Comparison of ENCODE assay signal across 1 cellular context in the genomic region with DNA sequence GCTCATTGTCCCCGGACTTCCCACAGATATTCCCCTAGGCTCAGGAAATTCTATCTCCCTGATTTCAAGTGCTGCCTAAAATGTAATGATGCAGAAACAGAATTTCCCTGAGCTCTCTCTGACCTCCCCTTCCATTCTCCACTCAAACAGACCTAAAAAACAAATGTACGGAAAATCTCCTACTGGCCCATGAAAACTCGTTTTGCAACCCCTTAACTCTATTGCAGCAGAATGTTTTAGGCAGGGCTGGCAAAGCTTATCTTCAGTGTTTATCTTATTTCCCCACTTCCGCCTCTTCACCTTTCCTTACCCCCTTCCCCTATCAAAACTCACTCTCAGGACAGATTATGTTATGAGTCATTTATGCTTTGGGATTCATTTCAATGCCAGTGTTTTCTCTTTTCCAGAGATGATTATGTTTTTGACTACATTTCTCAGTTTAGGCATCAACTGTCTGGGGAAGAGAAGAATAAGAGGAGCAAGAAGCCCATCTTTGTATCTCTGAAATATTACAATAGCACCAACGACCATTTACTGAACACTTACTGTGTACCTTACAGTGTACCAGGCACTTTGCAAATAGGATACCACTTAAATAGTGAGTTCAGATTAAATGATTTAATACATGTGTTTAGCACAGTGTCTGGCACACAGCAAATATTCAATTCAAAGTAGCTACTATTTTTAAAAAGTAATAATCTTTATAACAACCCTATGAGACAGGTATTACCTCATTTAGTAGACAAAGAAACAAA.
TF ChIP-seq lines count a peak whose summit lies in the region.

No MANE protein-coding gene starts in this region.

TF ChIP-seq in K562, 482 proteins besides CTCF, POLR2A, EP300 and RAD21 (continues in another document):
- TF ChIP-seq, protein P1, sequence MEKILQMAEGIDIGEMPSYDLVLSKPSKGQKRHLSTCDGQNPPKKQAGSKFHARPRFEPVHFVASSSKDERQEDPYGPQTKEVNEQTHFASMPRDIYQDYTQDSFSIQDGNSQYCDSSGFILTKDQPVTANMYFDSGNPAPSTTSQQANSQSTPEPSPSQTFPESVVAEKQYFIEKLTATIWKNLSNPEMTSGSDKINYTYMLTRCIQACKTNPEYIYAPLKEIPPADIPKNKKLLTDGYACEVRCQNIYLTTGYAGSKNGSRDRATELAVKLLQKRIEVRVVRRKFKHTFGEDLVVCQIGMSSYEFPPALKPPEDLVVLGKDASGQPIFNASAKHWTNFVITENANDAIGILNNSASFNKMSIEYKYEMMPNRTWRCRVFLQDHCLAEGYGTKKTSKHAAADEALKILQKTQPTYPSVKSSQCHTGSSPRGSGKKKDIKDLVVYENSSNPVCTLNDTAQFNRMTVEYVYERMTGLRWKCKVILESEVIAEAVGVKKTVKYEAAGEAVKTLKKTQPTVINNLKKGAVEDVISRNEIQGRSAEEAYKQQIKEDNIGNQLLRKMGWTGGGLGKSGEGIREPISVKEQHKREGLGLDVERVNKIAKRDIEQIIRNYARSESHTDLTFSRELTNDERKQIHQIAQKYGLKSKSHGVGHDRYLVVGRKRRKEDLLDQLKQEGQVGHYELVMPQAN (IDR thresholded peaks at IDR 0.05; ENCODE audit: borderline replicate concordance): no peak
- TF ChIP-seq CEBPG (CRISPR knock-in tag; IDR thresholded peaks at IDR 0.05): peak; percentile 85
- peak; percentile 81 to 83 for TF ChIP-seq CEBPG (tag; conservative IDR thresholded peaks at IDR 0.05 in 1 of 2, IDR thresholded peaks at IDR 0.05 in 1 of 2)
- TF ChIP-seq ZC3H4 (CRISPR knock-in tag; IDR thresholded peaks at IDR 0.05; ENCODE audit: borderline replicate concordance): no peak
- TF ChIP-seq, protein P2, sequence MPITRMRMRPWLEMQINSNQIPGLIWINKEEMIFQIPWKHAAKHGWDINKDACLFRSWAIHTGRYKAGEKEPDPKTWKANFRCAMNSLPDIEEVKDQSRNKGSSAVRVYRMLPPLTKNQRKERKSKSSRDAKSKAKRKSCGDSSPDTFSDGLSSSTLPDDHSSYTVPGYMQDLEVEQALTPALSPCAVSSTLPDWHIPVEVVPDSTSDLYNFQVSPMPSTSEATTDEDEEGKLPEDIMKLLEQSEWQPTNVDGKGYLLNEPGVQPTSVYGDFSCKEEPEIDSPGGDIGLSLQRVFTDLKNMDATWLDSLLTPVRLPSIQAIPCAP (CRISPR knock-in tag; IDR thresholded peaks at IDR 0.05; ENCODE audit: borderline replicate concordance): no peak
- no peak for TF ChIP-seq SRSF3 (IDR thresholded peaks at IDR 0.05; ENCODE audit: insufficient read depth, low read length)
- no peak for TF ChIP-seq PHF20 (IDR thresholded peaks at IDR 0.05; ENCODE audit: partially characterized antibody)
- TF ChIP-seq, protein P3, sequence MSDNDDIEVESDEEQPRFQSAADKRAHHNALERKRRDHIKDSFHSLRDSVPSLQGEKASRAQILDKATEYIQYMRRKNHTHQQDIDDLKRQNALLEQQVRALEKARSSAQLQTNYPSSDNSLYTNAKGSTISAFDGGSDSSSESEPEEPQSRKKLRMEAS (CRISPR knock-in tag; IDR thresholded peaks at IDR 0.05): no peak
- TF ChIP-seq ZNF561 (CRISPR knock-in tag; conservative IDR thresholded peaks at IDR 0.05): no peak
- no peak for TF ChIP-seq ZNF699 (CRISPR knock-in tag; IDR thresholded peaks at IDR 0.05; ENCODE audit: insufficient replicate concordance)
- TF ChIP-seq ZNF551 (CRISPR knock-in tag; IDR thresholded peaks at IDR 0.05): no peak
- peak in 1 of 2 experiments; percentile 29; a peak in 1 of 4 replicates for TF ChIP-seq KDM1A (IDR thresholded peaks at IDR 0.05)
- no peak for TF ChIP-seq GATAD2B (IDR thresholded peaks at IDR 0.05; ENCODE audit: borderline replicate concordance)
- TF ChIP-seq, protein P4, sequence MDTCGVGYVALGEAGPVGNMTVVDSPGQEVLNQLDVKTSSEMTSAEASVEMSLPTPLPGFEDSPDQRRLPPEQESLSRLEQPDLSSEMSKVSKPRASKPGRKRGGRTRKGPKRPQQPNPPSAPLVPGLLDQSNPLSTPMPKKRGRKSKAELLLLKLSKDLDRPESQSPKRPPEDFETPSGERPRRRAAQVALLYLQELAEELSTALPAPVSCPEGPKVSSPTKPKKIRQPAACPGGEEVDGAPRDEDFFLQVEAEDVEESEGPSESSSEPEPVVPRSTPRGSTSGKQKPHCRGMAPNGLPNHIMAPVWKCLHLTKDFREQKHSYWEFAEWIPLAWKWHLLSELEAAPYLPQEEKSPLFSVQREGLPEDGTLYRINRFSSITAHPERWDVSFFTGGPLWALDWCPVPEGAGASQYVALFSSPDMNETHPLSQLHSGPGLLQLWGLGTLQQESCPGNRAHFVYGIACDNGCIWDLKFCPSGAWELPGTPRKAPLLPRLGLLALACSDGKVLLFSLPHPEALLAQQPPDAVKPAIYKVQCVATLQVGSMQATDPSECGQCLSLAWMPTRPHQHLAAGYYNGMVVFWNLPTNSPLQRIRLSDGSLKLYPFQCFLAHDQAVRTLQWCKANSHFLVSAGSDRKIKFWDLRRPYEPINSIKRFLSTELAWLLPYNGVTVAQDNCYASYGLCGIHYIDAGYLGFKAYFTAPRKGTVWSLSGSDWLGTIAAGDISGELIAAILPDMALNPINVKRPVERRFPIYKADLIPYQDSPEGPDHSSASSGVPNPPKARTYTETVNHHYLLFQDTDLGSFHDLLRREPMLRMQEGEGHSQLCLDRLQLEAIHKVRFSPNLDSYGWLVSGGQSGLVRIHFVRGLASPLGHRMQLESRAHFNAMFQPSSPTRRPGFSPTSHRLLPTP (IDR thresholded peaks at IDR 0.05; ENCODE audit: borderline replicate concordance, extremely low read depth, insufficient read length): no peak
- no peak for TF ChIP-seq RBM14 (IDR thresholded peaks at IDR 0.05; ENCODE audit: borderline replicate concordance, insufficient read depth, low read depth, low read length)
- peak; percentile 67 for TF ChIP-seq ETV1 (tag; conservative IDR thresholded peaks at IDR 0.05; ENCODE audit: low read depth)
- TF ChIP-seq, protein P5, sequence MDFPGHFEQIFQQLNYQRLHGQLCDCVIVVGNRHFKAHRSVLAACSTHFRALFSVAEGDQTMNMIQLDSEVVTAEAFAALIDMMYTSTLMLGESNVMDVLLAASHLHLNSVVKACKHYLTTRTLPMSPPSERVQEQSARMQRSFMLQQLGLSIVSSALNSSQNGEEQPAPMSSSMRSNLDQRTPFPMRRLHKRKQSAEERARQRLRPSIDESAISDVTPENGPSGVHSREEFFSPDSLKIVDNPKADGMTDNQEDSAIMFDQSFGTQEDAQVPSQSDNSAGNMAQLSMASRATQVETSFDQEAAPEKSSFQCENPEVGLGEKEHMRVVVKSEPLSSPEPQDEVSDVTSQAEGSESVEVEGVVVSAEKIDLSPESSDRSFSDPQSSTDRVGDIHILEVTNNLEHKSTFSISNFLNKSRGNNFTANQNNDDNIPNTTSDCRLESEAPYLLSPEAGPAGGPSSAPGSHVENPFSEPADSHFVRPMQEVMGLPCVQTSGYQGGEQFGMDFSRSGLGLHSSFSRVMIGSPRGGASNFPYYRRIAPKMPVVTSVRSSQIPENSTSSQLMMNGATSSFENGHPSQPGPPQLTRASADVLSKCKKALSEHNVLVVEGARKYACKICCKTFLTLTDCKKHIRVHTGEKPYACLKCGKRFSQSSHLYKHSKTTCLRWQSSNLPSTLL (IDR thresholded peaks at IDR 0.05): no peak
- TF ChIP-seq NR2F6 (CRISPR knock-in tag; IDR thresholded peaks at IDR 0.05): no peak
- TF ChIP-seq KLF10 (CRISPR knock-in tag; IDR thresholded peaks at IDR 0.05): no peak
- TF ChIP-seq NFIX (CRISPR knock-in tag; IDR thresholded peaks at IDR 0.05; ENCODE audit: low read depth): no peak
- TF ChIP-seq, protein P6, sequence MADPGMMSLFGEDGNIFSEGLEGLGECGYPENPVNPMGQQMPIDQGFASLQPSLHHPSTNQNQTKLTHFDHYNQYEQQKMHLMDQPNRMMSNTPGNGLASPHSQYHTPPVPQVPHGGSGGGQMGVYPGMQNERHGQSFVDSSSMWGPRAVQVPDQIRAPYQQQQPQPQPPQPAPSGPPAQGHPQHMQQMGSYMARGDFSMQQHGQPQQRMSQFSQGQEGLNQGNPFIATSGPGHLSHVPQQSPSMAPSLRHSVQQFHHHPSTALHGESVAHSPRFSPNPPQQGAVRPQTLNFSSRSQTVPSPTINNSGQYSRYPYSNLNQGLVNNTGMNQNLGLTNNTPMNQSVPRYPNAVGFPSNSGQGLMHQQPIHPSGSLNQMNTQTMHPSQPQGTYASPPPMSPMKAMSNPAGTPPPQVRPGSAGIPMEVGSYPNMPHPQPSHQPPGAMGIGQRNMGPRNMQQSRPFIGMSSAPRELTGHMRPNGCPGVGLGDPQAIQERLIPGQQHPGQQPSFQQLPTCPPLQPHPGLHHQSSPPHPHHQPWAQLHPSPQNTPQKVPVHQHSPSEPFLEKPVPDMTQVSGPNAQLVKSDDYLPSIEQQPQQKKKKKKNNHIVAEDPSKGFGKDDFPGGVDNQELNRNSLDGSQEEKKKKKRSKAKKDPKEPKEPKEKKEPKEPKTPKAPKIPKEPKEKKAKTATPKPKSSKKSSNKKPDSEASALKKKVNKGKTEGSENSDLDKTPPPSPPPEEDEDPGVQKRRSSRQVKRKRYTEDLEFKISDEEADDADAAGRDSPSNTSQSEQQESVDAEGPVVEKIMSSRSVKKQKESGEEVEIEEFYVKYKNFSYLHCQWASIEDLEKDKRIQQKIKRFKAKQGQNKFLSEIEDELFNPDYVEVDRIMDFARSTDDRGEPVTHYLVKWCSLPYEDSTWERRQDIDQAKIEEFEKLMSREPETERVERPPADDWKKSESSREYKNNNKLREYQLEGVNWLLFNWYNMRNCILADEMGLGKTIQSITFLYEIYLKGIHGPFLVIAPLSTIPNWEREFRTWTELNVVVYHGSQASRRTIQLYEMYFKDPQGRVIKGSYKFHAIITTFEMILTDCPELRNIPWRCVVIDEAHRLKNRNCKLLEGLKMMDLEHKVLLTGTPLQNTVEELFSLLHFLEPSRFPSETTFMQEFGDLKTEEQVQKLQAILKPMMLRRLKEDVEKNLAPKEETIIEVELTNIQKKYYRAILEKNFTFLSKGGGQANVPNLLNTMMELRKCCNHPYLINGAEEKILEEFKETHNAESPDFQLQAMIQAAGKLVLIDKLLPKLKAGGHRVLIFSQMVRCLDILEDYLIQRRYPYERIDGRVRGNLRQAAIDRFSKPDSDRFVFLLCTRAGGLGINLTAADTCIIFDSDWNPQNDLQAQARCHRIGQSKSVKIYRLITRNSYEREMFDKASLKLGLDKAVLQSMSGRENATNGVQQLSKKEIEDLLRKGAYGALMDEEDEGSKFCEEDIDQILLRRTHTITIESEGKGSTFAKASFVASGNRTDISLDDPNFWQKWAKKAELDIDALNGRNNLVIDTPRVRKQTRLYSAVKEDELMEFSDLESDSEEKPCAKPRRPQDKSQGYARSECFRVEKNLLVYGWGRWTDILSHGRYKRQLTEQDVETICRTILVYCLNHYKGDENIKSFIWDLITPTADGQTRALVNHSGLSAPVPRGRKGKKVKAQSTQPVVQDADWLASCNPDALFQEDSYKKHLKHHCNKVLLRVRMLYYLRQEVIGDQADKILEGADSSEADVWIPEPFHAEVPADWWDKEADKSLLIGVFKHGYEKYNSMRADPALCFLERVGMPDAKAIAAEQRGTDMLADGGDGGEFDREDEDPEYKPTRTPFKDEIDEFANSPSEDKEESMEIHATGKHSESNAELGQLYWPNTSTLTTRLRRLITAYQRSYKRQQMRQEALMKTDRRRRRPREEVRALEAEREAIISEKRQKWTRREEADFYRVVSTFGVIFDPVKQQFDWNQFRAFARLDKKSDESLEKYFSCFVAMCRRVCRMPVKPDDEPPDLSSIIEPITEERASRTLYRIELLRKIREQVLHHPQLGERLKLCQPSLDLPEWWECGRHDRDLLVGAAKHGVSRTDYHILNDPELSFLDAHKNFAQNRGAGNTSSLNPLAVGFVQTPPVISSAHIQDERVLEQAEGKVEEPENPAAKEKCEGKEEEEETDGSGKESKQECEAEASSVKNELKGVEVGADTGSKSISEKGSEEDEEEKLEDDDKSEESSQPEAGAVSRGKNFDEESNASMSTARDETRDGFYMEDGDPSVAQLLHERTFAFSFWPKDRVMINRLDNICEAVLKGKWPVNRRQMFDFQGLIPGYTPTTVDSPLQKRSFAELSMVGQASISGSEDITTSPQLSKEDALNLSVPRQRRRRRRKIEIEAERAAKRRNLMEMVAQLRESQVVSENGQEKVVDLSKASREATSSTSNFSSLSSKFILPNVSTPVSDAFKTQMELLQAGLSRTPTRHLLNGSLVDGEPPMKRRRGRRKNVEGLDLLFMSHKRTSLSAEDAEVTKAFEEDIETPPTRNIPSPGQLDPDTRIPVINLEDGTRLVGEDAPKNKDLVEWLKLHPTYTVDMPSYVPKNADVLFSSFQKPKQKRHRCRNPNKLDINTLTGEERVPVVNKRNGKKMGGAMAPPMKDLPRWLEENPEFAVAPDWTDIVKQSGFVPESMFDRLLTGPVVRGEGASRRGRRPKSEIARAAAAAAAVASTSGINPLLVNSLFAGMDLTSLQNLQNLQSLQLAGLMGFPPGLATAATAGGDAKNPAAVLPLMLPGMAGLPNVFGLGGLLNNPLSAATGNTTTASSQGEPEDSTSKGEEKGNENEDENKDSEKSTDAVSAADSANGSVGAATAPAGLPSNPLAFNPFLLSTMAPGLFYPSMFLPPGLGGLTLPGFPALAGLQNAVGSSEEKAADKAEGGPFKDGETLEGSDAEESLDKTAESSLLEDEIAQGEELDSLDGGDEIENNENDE (IDR thresholded peaks at IDR 0.05; ENCODE audit: low read depth, low read length): no peak
- peak; percentile 88 for TF ChIP-seq ZEB2 (IDR thresholded peaks at IDR 0.05)
- 0 out of 2 replicates have a peak, but pooled peaks have one; percentile 9 for TF ChIP-seq JUN (IDR thresholded peaks at IDR 0.05; ENCODE audit: borderline replicate concordance, low read depth, low read length)
- TF ChIP-seq JUN (CRISPR knock-in tag; IDR thresholded peaks at IDR 0.05; ENCODE audit: borderline replicate concordance): no peak
- TF ChIP-seq HOXB6 (CRISPR knock-in tag; IDR thresholded peaks at IDR 0.05; ENCODE audit: borderline replicate concordance): no peak
- TF ChIP-seq KAT8 (IDR thresholded peaks at IDR 0.05; ENCODE audit: low read depth): no peak
- no peak for TF ChIP-seq RHOXF2B (CRISPR knock-in tag; conservative IDR thresholded peaks at IDR 0.05)
- TF ChIP-seq NR1H2 (CRISPR knock-in tag; IDR thresholded peaks at IDR 0.05): no peak
- TF ChIP-seq, protein P7, sequence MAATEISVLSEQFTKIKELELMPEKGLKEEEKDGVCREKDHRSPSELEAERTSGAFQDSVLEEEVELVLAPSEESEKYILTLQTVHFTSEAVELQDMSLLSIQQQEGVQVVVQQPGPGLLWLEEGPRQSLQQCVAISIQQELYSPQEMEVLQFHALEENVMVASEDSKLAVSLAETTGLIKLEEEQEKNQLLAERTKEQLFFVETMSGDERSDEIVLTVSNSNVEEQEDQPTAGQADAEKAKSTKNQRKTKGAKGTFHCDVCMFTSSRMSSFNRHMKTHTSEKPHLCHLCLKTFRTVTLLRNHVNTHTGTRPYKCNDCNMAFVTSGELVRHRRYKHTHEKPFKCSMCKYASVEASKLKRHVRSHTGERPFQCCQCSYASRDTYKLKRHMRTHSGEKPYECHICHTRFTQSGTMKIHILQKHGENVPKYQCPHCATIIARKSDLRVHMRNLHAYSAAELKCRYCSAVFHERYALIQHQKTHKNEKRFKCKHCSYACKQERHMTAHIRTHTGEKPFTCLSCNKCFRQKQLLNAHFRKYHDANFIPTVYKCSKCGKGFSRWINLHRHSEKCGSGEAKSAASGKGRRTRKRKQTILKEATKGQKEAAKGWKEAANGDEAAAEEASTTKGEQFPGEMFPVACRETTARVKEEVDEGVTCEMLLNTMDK (IDR thresholded peaks at IDR 0.05; ENCODE audit: borderline replicate concordance, insufficient read depth, low read depth, low read length, poor library complexity, severe bottlenecking): no peak
- TF ChIP-seq JUND (IDR thresholded peaks at IDR 0.05; ENCODE audit: borderline replicate concordance, low read depth, low read length): peak; percentile 84
- peak; percentile 81; the same call in 1 of the 3 replicates for TF ChIP-seq JUND (tag; IDR thresholded peaks at IDR 0.05; ENCODE audit: borderline replicate concordance, low read depth, low read length)
- peak; percentile 83 for TF ChIP-seq ARID1B (IDR thresholded peaks at IDR 0.05)
